Comparison of ENCODE assay signal across 9 cellular contexts in the genomic region with DNA sequence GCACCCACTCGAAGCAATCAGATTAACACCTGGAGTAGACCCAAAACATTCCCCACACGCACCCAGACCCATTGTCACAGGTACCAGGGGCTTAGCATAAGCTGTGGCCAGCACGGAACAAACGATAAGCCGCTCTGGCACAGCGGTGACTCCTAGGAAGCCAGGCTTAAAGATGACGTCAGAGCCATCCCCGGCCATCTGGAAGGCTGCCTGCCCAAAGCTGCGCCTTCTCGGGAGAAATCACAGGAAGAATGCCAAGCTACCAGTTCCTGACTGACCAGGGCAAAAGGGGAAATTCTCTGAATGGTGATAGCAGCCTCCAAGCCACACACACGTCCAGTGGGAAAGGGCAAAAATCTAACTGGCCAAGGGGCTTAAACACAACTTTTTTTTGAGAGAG. TPM values are rescaled to one million over a fixed set of nuclear protein-coding genes. Genes with fewer than 3 reads are reported as not detected.
DNase-seq lines count a peak whose midpoint lies in the region; ATAC-seq and TF ChIP-seq lines count a peak whose summit lies in the region.
"Had no signal": no experiment of that assay in that cellular context is flagged by ENCODE, and none has a peak within 500 bp of the region (broad histone marks: within the 10 kb centered on the region; RNA-seq: fewer than 3 reads in every experiment).

No MANE protein-coding gene starts in this region.

- H3K4me3 ChIP-seq in BE2C (ENCODE audit: low read depth, low read length) = peak overlapping the region; percentile 50
- no peak overlapping the region for H3K4me3 ChIP-seq in cardiac fibroblast (replicated peaks in 1 of 2; ENCODE audit: low read depth in 2 of 2, low read length in 2 of 2)
- no peak overlapping the region for H3K4me3 ChIP-seq in Karpas-422 (ENCODE audit: low read length)

- no peak overlapping the region for H3K27ac ChIP-seq in Karpas-422 (ENCODE audit: low read length)

- H3K36me3 ChIP-seq in BE2C (no peaks in the 10 kb centered on the region), Karpas-422 (ENCODE audit: insufficient read depth, low read length) (no peaks in the 10 kb centered on the region)

- H3K9ac ChIP-seq in Karpas-422 (ENCODE audit: low read length) = no peak overlapping the region

- ATAC-seq in stimulated activated naive CD8-positive, alpha-beta T cell treated with anti-CD3 and anti-CD28 coated beads, Interleukin-15, Interleukin-2, amounts not matched to agents 100 U/mL and 50 U/mL, for 24 hours = no peak

- no peaks in the 10 kb centered on the region for H3K9me2 ChIP-seq in Karpas-422 (replicated peaks; ENCODE audit: insufficient read depth, low read length)

- H3K27me3 ChIP-seq in BE2C (no peaks in the 10 kb centered on the region), Karpas-422 (ENCODE audit: low read length) (no peaks in the 10 kb centered on the region)

- H2AFZ ChIP-seq in Karpas-422 (ENCODE audit: low read length) = no peak overlapping the region

- H3K9me3 ChIP-seq in BE2C = no peaks in the 10 kb centered on the region
- H3K9me3 ChIP-seq in Karpas-422 (ENCODE audit: low read length) = no peaks in the 10 kb centered on the region

- TF ChIP-seq CTCF in BE2C (IDR thresholded peaks at IDR 0.05; ENCODE audit: low read depth, low read length) (no peak), cardiac fibroblast (IDR thresholded peaks at IDR 0.05; ENCODE audit: low read depth, low read length) (no peak)

- no peaks in the 10 kb centered on the region for H3K79me2 ChIP-seq in Karpas-422 (ENCODE audit: low read length)

- DNase-seq in BE2C (peak; percentile 79), NCI-H2107 treated with DMSO at 0.1 percent for 48 hours (lab: John Stamatoyannopoulos, UW; ENCODE audit: unreplicated experiment) (peak; percentile 38), cardiac fibroblast (ENCODE audit: low read depth in 2 of 2) (peak; percentile 87 to 90), myocyte (ENCODE audit: low read depth) (peak; percentile 87), HuH-7 (ENCODE audit: low spot score) (no peak), epidermal melanocyte (ENCODE audit: insufficient read length, low spot score) (no peak), Karpas-422 (no peak)
- DNase-seq in stimulated activated naive CD8-positive, alpha-beta T cell treated with anti-CD3 and anti-CD28 coated beads, Interleukin-15, Interleukin-2, amounts not matched to agents 100 U/mL and 50 U/mL, for 24 hours = no peak
- DNase-seq: stimulated activated CD4-positive, alpha-beta T cell treated with anti-CD3 and anti-CD28 coated beads, Interleukin-12 subunit alpha, Interleukin-12 subunit beta, amount 100 ng/mL, for 4 hours had no signal

- H3K4me1 ChIP-seq in BE2C = 0 out of 2 replicates have a peak, but pooled peaks cover 2% of the 10 kb centered on the region
- no peaks in the 10 kb centered on the region for H3K4me1 ChIP-seq in Karpas-422 (ENCODE audit: low read length)

- no peaks in the 10 kb centered on the region for H4K20me1 ChIP-seq in Karpas-422 (ENCODE audit: insufficient read depth, low read depth, low read length)

- H3K4me2 ChIP-seq in Karpas-422 (ENCODE audit: low read depth, low read length, poor library complexity, severe bottlenecking) = no peak overlapping the region

RNA-seq across cellular contexts. Expression of a gene that starts 13.0 kb away (rescaled TPM):
- 55.5 TPM for polyA plus RNA-seq in BE2C (2012; ENCODE audit: insufficient read depth, insufficient read length, low read depth)
- total RNA-seq in myocyte = 56.3 and 56.5 TPM in 2 replicates
- 74.9 TPM for polyA plus RNA-seq in myocyte (2012)
- 51.6 and 75.7 TPM in 2 replicates for total RNA-seq in Karpas-422 (2014; rRNA removed; shearing (Covaris generic); ENCODE audit: low replicate concordance)

Comparison
In these comparisons a context has a peak if more than half of its experiments do, and no peak if none do; other contexts are left out.
1. DNase-seq: peak in BE2C (single experiment), NCI-H2107 treated with DMSO at 0.1 percent for 48 hours (single experiment), cardiac fibroblast (2 of 2) and myocyte (single experiment); none in HuH-7 (single experiment), stimulated activated naive CD8-positive, alpha-beta T cell treated with anti-CD3 and anti-CD28 coated beads, Interleukin-15, Interleukin-2, amounts not matched to agents 100 U/mL and 50 U/mL, for 24 hours (single experiment), epidermal melanocyte (single experiment) and Karpas-422 (single experiment).